Comparison of ENCODE assay signal across 12 cellular contexts in the genomic region with DNA sequence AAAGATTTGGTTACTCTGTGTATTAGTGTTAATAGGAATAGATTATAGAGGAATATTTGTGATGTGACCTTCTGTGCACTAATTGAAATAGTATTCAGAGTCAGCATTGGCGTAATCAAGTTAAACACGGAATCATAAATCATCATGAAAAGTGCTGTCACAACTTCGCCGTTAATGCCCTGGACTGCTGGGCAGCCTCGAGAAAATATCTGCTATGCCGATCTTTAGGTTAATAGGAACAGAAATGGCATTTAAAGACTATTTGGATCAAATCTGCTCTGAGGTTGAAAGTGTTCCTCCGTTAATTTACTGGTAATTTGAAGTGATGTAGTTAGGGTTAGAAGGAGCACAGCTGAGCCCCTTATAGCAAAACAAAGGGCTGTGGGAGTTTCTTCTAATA.
A peak's percentile ranks its signal among the peaks of the same experiment; 100 is the strongest.
DNase-seq lines count a peak whose midpoint lies in the region; ATAC-seq and TF ChIP-seq lines count a peak whose summit lies in the region.
"Had no signal": no experiment of that assay in that cellular context is flagged by ENCODE, and none has a peak within 500 bp of the region (broad histone marks: within the 10 kb centered on the region; RNA-seq: fewer than 3 reads in every experiment).

No MANE protein-coding gene starts in this region.

- no peaks in the 10 kb centered on the region for H3K27me3 ChIP-seq in endocrine pancreas (ENCODE audit: control insufficient read depth, insufficient read depth, low read length)
- H3K27me3 ChIP-seq in osteoblast (ENCODE audit: insufficient read depth, low read length), result no peaks in the 10 kb centered on the region

- TF ChIP-seq CTCF in osteoblast (IDR thresholded peaks at IDR 0.05; ENCODE audit: extremely low read depth, low read depth, low read length), result no peak

- no peak overlapping the region for H3K9ac ChIP-seq in endocrine pancreas (ENCODE audit: control insufficient read depth, insufficient read depth, low read length)

- peak overlapping the region; percentile 77 for H3K4me2 ChIP-seq in osteoblast (ENCODE audit: insufficient read depth, low read length)

- no peak overlapping the region for H3K27ac ChIP-seq in osteoblast (ENCODE audit: low read depth, low read length)

- no peaks in the 10 kb centered on the region for H4K20me1 ChIP-seq in osteoblast (ENCODE audit: insufficient read depth, low read length)

- H3K4me3 ChIP-seq in endocrine pancreas (ENCODE audit: control insufficient read depth, insufficient read depth, low read length) (peak overlapping the region; percentile 93), osteoblast (ENCODE audit: insufficient read depth, low read length) (peak overlapping the region; percentile 66)

- H3K4me1 ChIP-seq in endocrine pancreas (ENCODE audit: control insufficient read depth, insufficient read depth, low read length) (peaks cover 7% of the 10 kb centered on the region), osteoblast (ENCODE audit: insufficient read depth, low read length) (no peaks in the 10 kb centered on the region)

- POLR2A ChIA-PET in HEK293T (lab: Yijun Ruan, JAX), result no interaction called here

- H3K79me2 ChIP-seq in osteoblast (ENCODE audit: insufficient read depth, low read length), result no peaks in the 10 kb centered on the region

- H3K9me3 ChIP-seq in endocrine pancreas (ENCODE audit: control insufficient read depth, low read length) (no peaks in the 10 kb centered on the region), osteoblast (ENCODE audit: low read depth, low read length) (no peaks in the 10 kb centered on the region)

- H3K36me3 ChIP-seq in endocrine pancreas (ENCODE audit: control insufficient read depth, insufficient read depth, low read length) (no peaks in the 10 kb centered on the region), osteoblast (ENCODE audit: insufficient read depth, low read length) (no peaks in the 10 kb centered on the region)

- no peak for ATAC-seq in GM21528 (IDR thresholded peaks at IDR 0.05; ENCODE audit: low FRiP score, unreplicated experiment)
- no peak for ATAC-seq in HG03521 (IDR thresholded peaks at IDR 0.05; ENCODE audit: unreplicated experiment)
- ATAC-seq in GM18511 (IDR thresholded peaks at IDR 0.05; ENCODE audit: unreplicated experiment), result no peak

- CTCF ChIA-PET in HEK293T (lab: Yijun Ruan, JAX), result no interaction called here

- peak; percentile 58 for DNase-seq in HEK293T (ENCODE audit: extremely low spot score)
- peak; percentile 68 for DNase-seq in NCI-H69 (lab: John Stamatoyannopoulos, UW)
- DNase-seq in osteoblast (ENCODE audit: insufficient read length, low spot score, missing footprints), result no peak
- DNase-seq: CD4-positive, alpha-beta memory T cell; DND-41; H9; NCI-H774; SIG-M5 had no signal

- peak overlapping the region; percentile 70 for H2AFZ ChIP-seq in osteoblast (ENCODE audit: low read length)

TF ChIP-seq in HEK293T, 16 proteins besides CTCF, POLR2A, EP300 and RAD21:
- no peak for TF ChIP-seq SP1 (IDR thresholded peaks at IDR 0.05)
- 0 out of 2 replicates have a peak, but pooled peaks have one; percentile 38 for TF ChIP-seq ARNT (IDR thresholded peaks at IDR 0.05)
- TF ChIP-seq, protein P1, sequence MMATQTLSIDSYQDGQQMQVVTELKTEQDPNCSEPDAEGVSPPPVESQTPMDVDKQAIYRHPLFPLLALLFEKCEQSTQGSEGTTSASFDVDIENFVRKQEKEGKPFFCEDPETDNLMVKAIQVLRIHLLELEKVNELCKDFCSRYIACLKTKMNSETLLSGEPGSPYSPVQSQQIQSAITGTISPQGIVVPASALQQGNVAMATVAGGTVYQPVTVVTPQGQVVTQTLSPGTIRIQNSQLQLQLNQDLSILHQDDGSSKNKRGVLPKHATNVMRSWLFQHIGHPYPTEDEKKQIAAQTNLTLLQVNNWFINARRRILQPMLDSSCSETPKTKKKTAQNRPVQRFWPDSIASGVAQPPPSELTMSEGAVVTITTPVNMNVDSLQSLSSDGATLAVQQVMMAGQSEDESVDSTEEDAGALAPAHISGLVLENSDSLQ (IDR thresholded peaks at IDR 0.05), result peak; percentile 97
